2 cellular contexts compared by ENCODE assay signal in genomic region chr22:31080164-31080847, GRCh38.
TF ChIP-seq lines count a peak whose summit lies in the region.

No MANE protein-coding gene starts in this region.

TF ChIP-seq in GM23338, 12 proteins besides CTCF, POLR2A, EP300 and RAD21:
- TF ChIP-seq STAT1 (IDR thresholded peaks at IDR 0.05; ENCODE audit: unreplicated experiment) (no peak), NANOG (IDR thresholded peaks at IDR 0.05; ENCODE audit: borderline replicate concordance) (no peak), EZH2phosphoT487 (IDR thresholded peaks at IDR 0.05; ENCODE audit: unreplicated experiment) (no peak), EZH2 (IDR thresholded peaks at IDR 0.05; ENCODE audit: low read depth, unreplicated experiment) (no peak), CREB1 (CRISPR knock-in tag; IDR thresholded peaks at IDR 0.05; ENCODE audit: low read depth) (no peak), JUNB (IDR thresholded peaks at IDR 0.05; ENCODE audit: unreplicated experiment) (no peak), ZNF331 (CRISPR knock-in tag; IDR thresholded peaks at IDR 0.05; ENCODE audit: low read depth) (no peak), ZNF114 (CRISPR knock-in tag; IDR thresholded peaks at IDR 0.05) (no peak)
- TF ChIP-seq, protein P1, sequence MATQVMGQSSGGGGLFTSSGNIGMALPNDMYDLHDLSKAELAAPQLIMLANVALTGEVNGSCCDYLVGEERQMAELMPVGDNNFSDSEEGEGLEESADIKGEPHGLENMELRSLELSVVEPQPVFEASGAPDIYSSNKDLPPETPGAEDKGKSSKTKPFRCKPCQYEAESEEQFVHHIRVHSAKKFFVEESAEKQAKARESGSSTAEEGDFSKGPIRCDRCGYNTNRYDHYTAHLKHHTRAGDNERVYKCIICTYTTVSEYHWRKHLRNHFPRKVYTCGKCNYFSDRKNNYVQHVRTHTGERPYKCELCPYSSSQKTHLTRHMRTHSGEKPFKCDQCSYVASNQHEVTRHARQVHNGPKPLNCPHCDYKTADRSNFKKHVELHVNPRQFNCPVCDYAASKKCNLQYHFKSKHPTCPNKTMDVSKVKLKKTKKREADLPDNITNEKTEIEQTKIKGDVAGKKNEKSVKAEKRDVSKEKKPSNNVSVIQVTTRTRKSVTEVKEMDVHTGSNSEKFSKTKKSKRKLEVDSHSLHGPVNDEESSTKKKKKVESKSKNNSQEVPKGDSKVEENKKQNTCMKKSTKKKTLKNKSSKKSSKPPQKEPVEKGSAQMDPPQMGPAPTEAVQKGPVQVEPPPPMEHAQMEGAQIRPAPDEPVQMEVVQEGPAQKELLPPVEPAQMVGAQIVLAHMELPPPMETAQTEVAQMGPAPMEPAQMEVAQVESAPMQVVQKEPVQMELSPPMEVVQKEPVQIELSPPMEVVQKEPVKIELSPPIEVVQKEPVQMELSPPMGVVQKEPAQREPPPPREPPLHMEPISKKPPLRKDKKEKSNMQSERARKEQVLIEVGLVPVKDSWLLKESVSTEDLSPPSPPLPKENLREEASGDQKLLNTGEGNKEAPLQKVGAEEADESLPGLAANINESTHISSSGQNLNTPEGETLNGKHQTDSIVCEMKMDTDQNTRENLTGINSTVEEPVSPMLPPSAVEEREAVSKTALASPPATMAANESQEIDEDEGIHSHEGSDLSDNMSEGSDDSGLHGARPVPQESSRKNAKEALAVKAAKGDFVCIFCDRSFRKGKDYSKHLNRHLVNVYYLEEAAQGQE (IDR thresholded peaks at IDR 0.05; ENCODE audit: unreplicated experiment) = no peak
- TF ChIP-seq, protein P2, sequence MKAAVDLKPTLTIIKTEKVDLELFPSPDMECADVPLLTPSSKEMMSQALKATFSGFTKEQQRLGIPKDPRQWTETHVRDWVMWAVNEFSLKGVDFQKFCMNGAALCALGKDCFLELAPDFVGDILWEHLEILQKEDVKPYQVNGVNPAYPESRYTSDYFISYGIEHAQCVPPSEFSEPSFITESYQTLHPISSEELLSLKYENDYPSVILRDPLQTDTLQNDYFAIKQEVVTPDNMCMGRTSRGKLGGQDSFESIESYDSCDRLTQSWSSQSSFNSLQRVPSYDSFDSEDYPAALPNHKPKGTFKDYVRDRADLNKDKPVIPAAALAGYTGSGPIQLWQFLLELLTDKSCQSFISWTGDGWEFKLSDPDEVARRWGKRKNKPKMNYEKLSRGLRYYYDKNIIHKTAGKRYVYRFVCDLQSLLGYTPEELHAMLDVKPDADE (IDR thresholded peaks at IDR 0.05) = no peak

TF ChIP-seq in GM12878, 131 proteins besides CTCF, POLR2A, EP300 and RAD21:
- TF ChIP-seq BRCA1 (IDR thresholded peaks at IDR 0.05; ENCODE audit: low read depth, low read length) (no peak), LARP7 (IDR thresholded peaks at IDR 0.05) (peak; percentile 22; the same call in 1 of the 2 replicates)
